8 cellular contexts compared by ENCODE assay signal in the genomic region with DNA sequence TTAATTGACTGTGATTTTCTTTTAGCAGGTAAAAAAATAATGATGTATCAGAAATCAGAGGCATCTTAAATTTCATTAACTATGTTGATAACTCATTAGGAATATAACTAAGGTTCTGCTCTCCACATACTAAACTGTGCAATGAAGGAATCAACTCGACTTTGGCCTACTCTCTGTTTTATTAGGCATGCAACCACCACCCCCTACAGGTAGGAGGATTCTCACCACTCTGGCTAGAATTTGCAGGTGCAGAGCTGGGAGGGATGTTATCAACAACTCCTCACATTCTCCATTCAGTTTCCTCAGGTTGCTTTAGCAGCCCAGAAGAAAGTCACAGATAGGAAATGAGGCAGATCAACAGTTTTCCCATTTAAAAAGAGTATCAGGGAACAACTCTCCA.
DNase-seq lines count a peak whose midpoint lies in the region; TF ChIP-seq lines count a peak whose summit lies in the region.

No MANE protein-coding gene starts in this region.

- no peaks in the 10 kb centered on the region for H3K79me2 ChIP-seq in PC-9 (ENCODE audit: low read depth)

- H3K27me3 ChIP-seq in PC-9 (ENCODE audit: insufficient read depth, low read depth) (no peaks in the 10 kb centered on the region), testis (no peaks in the 10 kb centered on the region)

- no TSS peak for BruUV-seq in PC-9 (replicated peaks; lab: Mats Ljungman, UMichigan)

- H3K4me1 ChIP-seq in PC-9 (replicated peaks; ENCODE audit: insufficient read depth) (no peaks in the 10 kb centered on the region), testis (no peaks in the 10 kb centered on the region)

- intact Hi-C loops in PC-9 (cut with micrococcal nuclease; ENCODE audit: unreplicated experiment) (no loop called here), testis (cut with DNase I; ENCODE audit: low total_unique reads) (no loop called here), head of caudate nucleus (cut with DNase I) (no loop called here)

- TF ChIP-seq CTCF in PC-9 (conservative IDR thresholded peaks at IDR 0.05) (peak; percentile 40), testis (IDR thresholded peaks at IDR 0.05) (peak in 2 of 3 experiments; percentile 27 to 28)

- no peaks in the 10 kb centered on the region for H4K20me1 ChIP-seq in PC-9 (ENCODE audit: insufficient read depth)

- no peak overlapping the region for H3K4me2 ChIP-seq in PC-9

- H3K9me2 ChIP-seq in PC-9 (ENCODE audit: insufficient read depth): no peaks in the 10 kb centered on the region

- H3K27ac ChIP-seq in PC-9: no peak overlapping the region
- H3K27ac ChIP-seq in testis: no peak overlapping the region

- WGBS in testis, 2 donors: 0 to 10% methylated on average over 1 of the region's 1 CpG

- H3K4me3 ChIP-seq in PC-9 (no peak overlapping the region), testis (no peak overlapping the region)

- H3K9me3 ChIP-seq in PC-9 (ENCODE audit: insufficient read depth, low read depth) (no peaks in the 10 kb centered on the region), testis (no peaks in the 10 kb centered on the region)

- CTCF ChIA-PET in PC-9 (lab: Charles Lee): no interaction called here

- peak; percentile 2 for DNase-seq in DMS 273 (lab: John Stamatoyannopoulos, UW; ENCODE audit: unreplicated experiment)
- no peak for DNase-seq in DMS 273 treated with DMSO at 0.1 percent for 48 hours (lab: John Stamatoyannopoulos, UW)
- no peak for DNase-seq in PC-9
- DNase-seq in hepatic stellate cell (ENCODE audit: low spot score): peak; percentile 14
- peak; percentile 31 for DNase-seq in testis
- no peak for DNase-seq in COR-L47 (lab: John Stamatoyannopoulos, UW)
- DNase-seq in head of caudate nucleus: no peak
- DNase-seq in NK-92 (lab: John Stamatoyannopoulos, UW; ENCODE audit: unreplicated experiment): no peak

- no peaks in the 10 kb centered on the region for H3K36me3 ChIP-seq in PC-9 (ENCODE audit: low read depth)
- H3K36me3 ChIP-seq in testis (ENCODE audit: low read depth, missing control alignments): no peaks in the 10 kb centered on the region

- POLR2A ChIA-PET in PC-9 (lab: Charles Lee; ENCODE audit: unreplicated experiment): no interaction called here

- H3F3A ChIP-seq in PC-9 (ENCODE audit: insufficient read depth, low read depth): no peaks in the 10 kb centered on the region

- no peak for TF ChIP-seq POLR2A in testis (IDR thresholded peaks at IDR 0.05)

- no peak overlapping the region for H2AFZ ChIP-seq in PC-9

Comparison
In these comparisons a context has a peak if more than half of its experiments do, and no peak if none do; other contexts are left out.
1. DNase-seq: peak in DMS 273 (single experiment), hepatic stellate cell (single experiment) and testis (single experiment); none in DMS 273 treated with DMSO at 0.1 percent for 48 hours (single experiment), PC-9 (0 of 2), COR-L47 (single experiment), head of caudate nucleus (0 of 42) and NK-92 (single experiment).